12 cellular contexts compared by ENCODE assay signal in genomic region chr6:31586013-31586412, GRCh38. TPM values are rescaled to one million over a fixed set of nuclear protein-coding genes. Genes with fewer than 3 reads are reported as not detected.
DNase-seq lines count a peak whose midpoint lies in the region; ATAC-seq and TF ChIP-seq lines count a peak whose summit lies in the region.
"Had no signal": no experiment of that assay in that cellular context is flagged by ENCODE, and none has a peak within 500 bp of the region (broad histone marks: within the 10 kb centered on the region; RNA-seq: fewer than 3 reads in every experiment).

Gene LST1 (plus strand): TSS chr6:31586277. CDS start chr6:31587300, 1,023 bp downstream.

- H3K27me3 Mint-ChIP-seq in T-helper 17 cell = no peaks in the 10 kb centered on the region
- peaks cover 24% of the 10 kb centered on the region for H3K27me3 Mint-ChIP-seq in endodermal cell (ENCODE audit: insufficient read depth)

- no peaks in the 10 kb centered on the region for H3K36me3 ChIP-seq in left ventricle myocardium inferior
- no peaks in the 10 kb centered on the region for H3K36me3 ChIP-seq in endodermal cell (ENCODE audit: control insufficient read depth, insufficient read depth, low read length)

- H3K27ac Mint-ChIP-seq in T-helper 17 cell (peak within 1 kb of the TSS; percentile 92), endodermal cell (no peak within 1 kb of the TSS)

- no peak for TF ChIP-seq CTCF in left ventricle myocardium inferior (IDR thresholded peaks at IDR 0.05; ENCODE audit: borderline replicate concordance)
- no peak for TF ChIP-seq CTCF in subcutaneous adipose tissue (IDR thresholded peaks at IDR 0.05; ENCODE audit: low read depth)
- TF ChIP-seq CTCF in endodermal cell (conservative IDR thresholded peaks at IDR 0.05) = no peak

- intact Hi-C loops in left ventricle myocardium inferior (cut with micrococcal nuclease) = no loop called here

- H3K4me1 Mint-ChIP-seq in T-helper 17 cell (peaks cover 52% of the 10 kb centered on the region), endodermal cell (peaks cover 10% of the 10 kb centered on the region)

- DNase-seq in activated CD8-positive, alpha-beta memory T cell treated with anti-CD3 and anti-CD28 coated beads for 24 hours = peak; percentile 66
- no peak for DNase-seq in activated CD8-positive, alpha-beta memory T cell treated with anti-CD3 and anti-CD28 coated beads, Interleukin-2, amount 50 U/mL, for 4 hours
- DNase-seq in T-helper 17 cell (no peak), left ventricle myocardium inferior (no peak), endodermal cell (no peak), NCI-H1436 (lab: John Stamatoyannopoulos, UW) (no peak), NCI-H1930 (lab: John Stamatoyannopoulos, UW) (no peak)
- DNase-seq: activated CD4-positive, CD25-positive, alpha-beta regulatory T cell treated with anti-CD3 and anti-CD28 coated beads, Interleukin-2, amount 50 U/mL, for 72 hours; NCI-H187 treated with DMSO at 0.1 percent for 48 hours had no signal

- WGBS in endodermal cell (ENCODE audit: insufficient coverage in 1 of 2, insufficient read length in 1 of 2), 2 experiments = 53% methylated on average over 1 of the region's 1 CpG; no CpG with 5 or more reads in 1 of the 2 experiments

- H3K27ac ChIP-seq in left ventricle myocardium inferior (replicated peaks) (peak within 1 kb of the TSS; percentile 53), endodermal cell (ENCODE audit: low read depth, low read length) (no peak within 1 kb of the TSS)

- H3K36me3 Mint-ChIP-seq in T-helper 17 cell (ENCODE audit: low read depth) (peaks cover 12% of the 10 kb centered on the region), endodermal cell (ENCODE audit: low read depth) (no peaks in the 10 kb centered on the region)

- H3K4me3 Mint-ChIP-seq in T-helper 17 cell (peak within 1 kb of the TSS; percentile 88), endodermal cell (no peak within 1 kb of the TSS)

- H3K4me1 ChIP-seq in left ventricle myocardium inferior (peaks cover 23% of the 10 kb centered on the region), endodermal cell (ENCODE audit: control insufficient read depth, insufficient read depth, low read length) (no peaks in the 10 kb centered on the region)

- H3K9ac ChIP-seq in endodermal cell (ENCODE audit: extremely low read depth, low read length, poor library complexity, severe bottlenecking) = no peak within 1 kb of the TSS

- no peaks in the 10 kb centered on the region for H3K9me3 ChIP-seq in T-helper 17 cell (ENCODE audit: control insufficient read depth, low read length, poor library complexity, severe bottlenecking)
- no peaks in the 10 kb centered on the region for H3K9me3 ChIP-seq in left ventricle myocardium inferior (replicated peaks)
- no peaks in the 10 kb centered on the region for H3K9me3 ChIP-seq in endodermal cell (ENCODE audit: control insufficient read depth, low read length)

- H3K9me3 Mint-ChIP-seq in endodermal cell = no peaks in the 10 kb centered on the region

- H3K4me3 ChIP-seq in left ventricle myocardium inferior = peak within 1 kb of the TSS; percentile 29
- H3K4me3 ChIP-seq in endodermal cell (ENCODE audit: low read length) = no peak within 1 kb of the TSS

- ATAC-seq in T-helper 17 cell = no peak

- H3K27me3 ChIP-seq in left ventricle myocardium inferior (ENCODE audit: low read depth) (no peaks in the 10 kb centered on the region), endodermal cell (ENCODE audit: control insufficient read depth, insufficient read depth, low read length, poor library complexity, severe bottlenecking) (no peaks in the 10 kb centered on the region)

RNA-seq across cellular contexts. Expression of gene LST1, which starts in this region (rescaled TPM):
- total RNA-seq in T-helper 17 cell = 10 to 100 TPM; 30.6 to 42.6 TPM
- total RNA-seq in left ventricle myocardium inferior = 6.5 TPM
- 10 to 100 TPM; 10.4 to 53.9 (median 12.5) TPM for total RNA-seq in subcutaneous adipose tissue
- total RNA-seq in endodermal cell = not detected
- polyA plus RNA-seq in endodermal cell (2013, experiment 1 of 2) = 1.5 TPM
- not detected for polyA plus RNA-seq in endodermal cell (2013, experiment 2 of 2)
- total RNA-seq: lung microvascular endothelial cell had no signal
- polyA plus RNA-seq: AG04450 had no signal
